18 cellular contexts compared by ENCODE assay signal in genomic region chr15:64132217-64132616, GRCh38. TPM values are rescaled to one million over a fixed set of nuclear protein-coding genes. Genes with fewer than 3 reads are reported as not detected.
A peak's percentile ranks its signal among the peaks of the same experiment; 100 is the strongest.
DNase-seq lines count a peak whose midpoint lies in the region; ATAC-seq and TF ChIP-seq lines count a peak whose summit lies in the region.
"Had no signal": no experiment of that assay in that cellular context is flagged by ENCODE, and none has a peak within 500 bp of the region (broad histone marks: within the 10 kb centered on the region; RNA-seq: fewer than 3 reads in every experiment).

No MANE protein-coding gene starts in this region.

- peak overlapping the region; percentile 62 for H3K27ac Mint-ChIP-seq in stimulated activated memory B cell treated with anti-CD40 and anti-IgM and Interleukin-4, amounts not matched to agents 10 μg/mL and 1 μg/mL and 100 μg/mL, for 72 hours
- H3K27ac Mint-ChIP-seq in progenitor cell of endocrine pancreas, result no peak overlapping the region
- H3K27ac Mint-ChIP-seq: HFFc6 had no signal

- H3K18ac ChIP-seq in IMR-90 (ENCODE audit: low read depth, low read length), result no peak overlapping the region

- dilution Hi-C loops in IMR-90 (cut with HindIII; ENCODE audit: low sequenced_read_pairs, unreplicated experiment), result no loop called here

- no peak overlapping the region for H2BK120ac ChIP-seq in IMR-90 (ENCODE audit: low read depth, low read length)

- peaks cover 22% of the 10 kb centered on the region for H3K9me1 ChIP-seq in IMR-90 (ENCODE audit: insufficient read depth, low read length)

- H2BK5ac ChIP-seq in IMR-90 (ENCODE audit: low read depth, low read length, poor library complexity, severe bottlenecking), result no peak overlapping the region

- TF ChIP-seq POLR2A in IMR-90 (IDR thresholded peaks at IDR 0.05; ENCODE audit: low read depth, low read length) (no peak), lower leg skin (IDR thresholded peaks at IDR 0.05) (no peak)

- in situ Hi-C loops in IMR-90 (cut with MboI; ENCODE audit: low sequenced_read_pairs), result no loop called here

- H4K91ac ChIP-seq in IMR-90 (ENCODE audit: insufficient read depth, low read depth, low read length), result no peak overlapping the region

- H4K20me1 ChIP-seq in IMR-90 (ENCODE audit: insufficient read depth, low read length), result 0 out of 2 replicates have a peak, but pooled peaks cover 5% of the 10 kb centered on the region

- H3K4me2 ChIP-seq in IMR-90 (ENCODE audit: low read depth, low read length), result no peak overlapping the region
- H3K4me2 ChIP-seq: BLaER1 had no signal

- H2AK9ac ChIP-seq in IMR-90 (replicated peaks; ENCODE audit: low read depth, low read length, poor library complexity), result no peak overlapping the region

- H2BK20ac ChIP-seq in IMR-90 (ENCODE audit: low read depth, low read length), result no peak overlapping the region

- peaks cover 10% of the 10 kb centered on the region for H3K4me1 Mint-ChIP-seq in stimulated activated memory B cell treated with anti-CD40 and anti-IgM and Interleukin-4, amounts not matched to agents 10 μg/mL and 1 μg/mL and 100 μg/mL, for 72 hours
- H3K4me1 Mint-ChIP-seq in progenitor cell of endocrine pancreas (ENCODE audit: low read depth), result no peaks in the 10 kb centered on the region

- H3K27me3 Mint-ChIP-seq in stimulated activated memory B cell treated with anti-CD40 and anti-IgM and Interleukin-4, amounts not matched to agents 10 μg/mL and 1 μg/mL and 100 μg/mL, for 72 hours, result no peaks in the 10 kb centered on the region
- no peaks in the 10 kb centered on the region for H3K27me3 Mint-ChIP-seq in progenitor cell of endocrine pancreas

- no peak for ATAC-seq in IMR-90 (ENCODE audit: low read depth)
- ATAC-seq in left ventricle myocardium superior, result peak; percentile 74
- ATAC-seq in stimulated activated memory B cell treated with anti-CD40 and anti-IgM and Interleukin-4, amounts not matched to agents 10 μg/mL and 1 μg/mL and 100 μg/mL, for 72 hours, result no peak

- no peaks in the 10 kb centered on the region for H3K9me3 ChIP-seq in IMR-90 (ENCODE audit: control insufficient read depth, insufficient read depth, low read length)
- H3K9me3 ChIP-seq: BLaER1, Peyer's patch had no signal

- CTCF ChIA-PET in IMR-90 (lab: Yijun Ruan, JAX), result interaction anchor here (0.7 kb wide), 1 partner anchor 22 kb away, joined by 3 read pairs; no protein-coding TSS in a partner anchor

- TF ChIP-seq RAD21 in IMR-90 (IDR thresholded peaks at IDR 0.05; ENCODE audit: low read length), result no peak

- H3K27ac ChIP-seq in IMR-90 (ENCODE audit: insufficient read depth, low read length) (no peak overlapping the region), caudate nucleus (ENCODE audit: low read depth, low read length) (peak overlapping the region; percentile 77)
- H3K27ac ChIP-seq: BLaER1, Peyer's patch had no signal

- no peaks in the 10 kb centered on the region; the same call in 1 of the 2 replicates for H3K4me1 ChIP-seq in IMR-90 (ENCODE audit: control insufficient read depth, insufficient read depth, low read length)
- H3K4me1 ChIP-seq: Peyer's patch had no signal

- no peak overlapping the region for H4K8ac ChIP-seq in IMR-90 (ENCODE audit: low read depth in 2 of 2, low read length in 2 of 2)

- H2AK5ac ChIP-seq in IMR-90 (ENCODE audit: low read depth, low read length), result no peak overlapping the region

- no peak overlapping the region for H3K23ac ChIP-seq in IMR-90 (ENCODE audit: low read depth, low read length)

- no peak overlapping the region for H3K9ac ChIP-seq in IMR-90 (ENCODE audit: low read depth, low read length)
- H3K9ac ChIP-seq: BLaER1 had no signal

- no peak overlapping the region for H3K4ac ChIP-seq in IMR-90 (ENCODE audit: low read depth, low read length)

- no peak overlapping the region for H4K5ac ChIP-seq in IMR-90 (ENCODE audit: low read depth, low read length)

- POLR2A ChIA-PET in IMR-90 (lab: Charles Lee; ENCODE audit: unreplicated experiment), result no interaction called here

- peaks cover 2 to 27% of the 10 kb centered on the region in 2 experiments; a peak in 2 of 4 replicates for H3K79me1 ChIP-seq in IMR-90 (ENCODE audit: low read depth in 1 of 2, low read length in 2 of 2)

- WGBS in IMR-90 (ENCODE audit: extremely low coverage in 2 of 2, insufficient read length in 1 of 2), 2 experiments, result no CpG with 5 or more reads among the region's 4 CpGs
- WGBS in lower leg skin, 2 donors, result 92 to 98% methylated on average over 4 of the region's 4 CpGs

- no peak overlapping the region for H3K4me3 ChIP-seq in IMR-90 (ENCODE audit: insufficient read depth, low read depth, low read length)
- H3K4me3 ChIP-seq in lower leg skin (ENCODE audit: low read depth, poor library complexity, severe bottlenecking), result no peak overlapping the region
- H3K4me3 ChIP-seq: BLaER1, Peyer's patch had no signal

- H3K56ac ChIP-seq in IMR-90 (ENCODE audit: extremely low read depth, insufficient read depth, low read length), result no peak overlapping the region

- TF ChIP-seq CTCF in IMR-90 (conservative IDR thresholded peaks at IDR 0.05; ENCODE audit: low read depth, low read length), result no peak
- TF ChIP-seq CTCF in lower leg skin (IDR thresholded peaks at IDR 0.05), result no peak
- no peak for TF ChIP-seq CTCF in progenitor cell of endocrine pancreas (IDR thresholded peaks at IDR 0.05; ENCODE audit: unreplicated experiment)

- intact Hi-C loops in IMR-90 (cut with micrococcal nuclease) (no loop called here), left ventricle myocardium superior (cut with micrococcal nuclease) (no loop called here), lower leg skin (cut with DNase I; ENCODE audit: low total_unique reads) (no loop called here)

- peaks cover 54% of the 10 kb centered on the region for H3K36me3 Mint-ChIP-seq in stimulated activated memory B cell treated with anti-CD40 and anti-IgM and Interleukin-4, amounts not matched to agents 10 μg/mL and 1 μg/mL and 100 μg/mL, for 72 hours
- peaks cover 20% of the 10 kb centered on the region for H3K36me3 Mint-ChIP-seq in progenitor cell of endocrine pancreas (ENCODE audit: insufficient read depth)

- BruUV-seq in IMR-90 (replicated peaks; lab: Mats Ljungman, UMichigan), result no TSS peak

- H3K14ac ChIP-seq in IMR-90 (replicated peaks; ENCODE audit: low read depth, low read length), result no peak overlapping the region

- no peak overlapping the region for H3K4me3 Mint-ChIP-seq in stimulated activated memory B cell treated with anti-CD40 and anti-IgM and Interleukin-4, amounts not matched to agents 10 μg/mL and 1 μg/mL and 100 μg/mL, for 72 hours
- H3K4me3 Mint-ChIP-seq in progenitor cell of endocrine pancreas (ENCODE audit: low read depth), result no peak overlapping the region
- H3K4me3 Mint-ChIP-seq: HFFc6 had no signal

- no peaks in the 10 kb centered on the region for H3K27me3 ChIP-seq in IMR-90 (ENCODE audit: control insufficient read depth, insufficient read depth, low read length)
- H3K27me3 ChIP-seq: BLaER1, Peyer's patch had no signal

- H3K9me3 Mint-ChIP-seq in stimulated activated memory B cell treated with anti-CD40 and anti-IgM and Interleukin-4, amounts not matched to agents 10 μg/mL and 1 μg/mL and 100 μg/mL, for 72 hours, result no peaks in the 10 kb centered on the region
- H3K9me3 Mint-ChIP-seq in progenitor cell of endocrine pancreas (ENCODE audit: low read depth), result no peaks in the 10 kb centered on the region
- H3K9me3 Mint-ChIP-seq: HFFc6 had no signal

- no peak overlapping the region for H2BK15ac ChIP-seq in IMR-90 (ENCODE audit: low read depth, low read length)

- H2AFZ ChIP-seq in IMR-90 (replicated peaks; ENCODE audit: low read length, poor library complexity), result peak overlapping the region; percentile 58

- peaks cover 74% of the 10 kb centered on the region for H3K36me3 ChIP-seq in IMR-90 (ENCODE audit: control insufficient read depth, insufficient read depth, low read length)

- no peak for DNase-seq in IMR-90
- DNase-seq in caudate nucleus (lab: John Stamatoyannopoulos, UW), result no peak
- DNase-seq in left ventricle myocardium superior, result no peak
- no peak for DNase-seq in lower leg skin (ENCODE audit: low spot score in 2 of 2)
- DNase-seq in progenitor cell of endocrine pancreas (ENCODE audit: low spot score, unreplicated experiment), result no peak
- no peak for DNase-seq in mesenteric fat pad (ENCODE audit: low spot score)
- no peak for DNase-seq in DMS79 (lab: John Stamatoyannopoulos, UW)
- DNase-seq: DMS79 treated with DMSO at 0.1 percent for 48 hours; HFFc6; KBM-7; NCI-H1694 treated with DMSO at 0.1 percent for 48 hours; NCI-H510A; NCI-H748 treated with DMSO at 0.1 percent for 48 hours; NK-92 treated with Interleukin-12 subunit alpha and Interleukin-12 subunit beta, amount 100 ng/mL, for 24 hours; Peyer's patch; SHP77 treated with DMSO at 0.1 percent for 48 hours had no signal

TF ChIP-seq in IMR-90, 13 proteins besides CTCF, POLR2A, EP300 and RAD21 (continues in another document):
- no peak for TF ChIP-seq CEBPB (IDR thresholded peaks at IDR 0.05; ENCODE audit: low read depth, low read length)

RNA-seq across cellular contexts. Expression of gene SNX22, which starts 19.3 kb away (rescaled TPM):
- under 0.01 and 0.18 TPM in 2 replicates for total RNA-seq in IMR-90 (2012; rRNA removed)
- polyA plus RNA-seq in IMR-90 (2012; rRNA removed), result 0.04 and 0.12 TPM in 2 replicates
- polyA plus RNA-seq in IMR-90 (2012; cell fraction: cytosol; rRNA removed), result 0.03 and 0.08 TPM in 2 replicates
- 0.39 and 0.50 TPM in 2 replicates for polyA plus RNA-seq in IMR-90 (2012; cell fraction: nucleus; rRNA removed; ENCODE audit: low replicate concordance)
- total RNA-seq in left ventricle myocardium superior, result 5.6 TPM
- total RNA-seq in lower leg skin, result 1 to 10 TPM in 1 of 4 donors, under 1 TPM in 2, not detected in 1; 0.12 to 1.6 (median 0.39) TPM
- 7.3 and 8.1 TPM in 2 replicates for total RNA-seq in progenitor cell of endocrine pancreas
- 0.71 TPM for total RNA-seq in mesenteric fat pad

RNA-seq across cellular contexts. Expression of gene PPIB, which starts 30.6 kb away (rescaled TPM):
- total RNA-seq in IMR-90 (2012; rRNA removed) (1,601 and 1,682 TPM in 2 replicates), left ventricle myocardium superior (106 TPM), lower leg skin (100 to 1,000 TPM; 149 to 195 (median 164) TPM), progenitor cell of endocrine pancreas (491 and 499 TPM in 2 replicates), mesenteric fat pad (470 TPM)
- 1,358 and 1,517 TPM in 2 replicates for polyA plus RNA-seq in IMR-90 (2012; rRNA removed)
- polyA plus RNA-seq in IMR-90 (2012; cell fraction: cytosol; rRNA removed), result 966 and 972 TPM in 2 replicates
- 233 and 548 TPM in 2 replicates for polyA plus RNA-seq in IMR-90 (2012; cell fraction: nucleus; rRNA removed; ENCODE audit: low replicate concordance)

RNA-seq across cellular contexts. Expression of gene SNX1, which starts 36.4 kb away (rescaled TPM):
- total RNA-seq in IMR-90 (2012; rRNA removed) (34.7 and 35.3 TPM in 2 replicates), left ventricle myocardium superior (89.7 TPM), lower leg skin (10 to 100 TPM; 51.3 to 94.9 (median 65.7) TPM), progenitor cell of endocrine pancreas (91.4 and 95.9 TPM in 2 replicates), mesenteric fat pad (188 TPM)
- 72.3 and 75.9 TPM in 2 replicates for polyA plus RNA-seq in IMR-90 (2012; rRNA removed)
- polyA plus RNA-seq in IMR-90 (2012; cell fraction: cytosol; rRNA removed), result 32.8 and 37.1 TPM in 2 replicates
- 87.8 and 96.0 TPM in 2 replicates for polyA plus RNA-seq in IMR-90 (2012; cell fraction: nucleus; rRNA removed; ENCODE audit: low replicate concordance)

RNA-seq across cellular contexts. Expression of gene CIAO2A, which starts 38.6 kb away (rescaled TPM):
- total RNA-seq in IMR-90 (2012; rRNA removed) (36.7 and 69.4 TPM in 2 replicates), left ventricle myocardium superior (72.2 TPM), lower leg skin (10 to 100 TPM; 18.7 to 36.8 (median 30.7) TPM), progenitor cell of endocrine pancreas (52.6 and 54.4 TPM in 2 replicates), mesenteric fat pad (36.3 TPM)
- polyA plus RNA-seq in IMR-90 (2012; rRNA removed), result 34.6 and 38.3 TPM in 2 replicates
- polyA plus RNA-seq in IMR-90 (2012; cell fraction: cytosol; rRNA removed), result 24.0 and 32.7 TPM in 2 replicates
- 5.0 and 13.8 TPM in 2 replicates for polyA plus RNA-seq in IMR-90 (2012; cell fraction: nucleus; rRNA removed; ENCODE audit: low replicate concordance)
